Comparison of ENCODE assay signal across 8 cellular contexts in the genomic region with DNA sequence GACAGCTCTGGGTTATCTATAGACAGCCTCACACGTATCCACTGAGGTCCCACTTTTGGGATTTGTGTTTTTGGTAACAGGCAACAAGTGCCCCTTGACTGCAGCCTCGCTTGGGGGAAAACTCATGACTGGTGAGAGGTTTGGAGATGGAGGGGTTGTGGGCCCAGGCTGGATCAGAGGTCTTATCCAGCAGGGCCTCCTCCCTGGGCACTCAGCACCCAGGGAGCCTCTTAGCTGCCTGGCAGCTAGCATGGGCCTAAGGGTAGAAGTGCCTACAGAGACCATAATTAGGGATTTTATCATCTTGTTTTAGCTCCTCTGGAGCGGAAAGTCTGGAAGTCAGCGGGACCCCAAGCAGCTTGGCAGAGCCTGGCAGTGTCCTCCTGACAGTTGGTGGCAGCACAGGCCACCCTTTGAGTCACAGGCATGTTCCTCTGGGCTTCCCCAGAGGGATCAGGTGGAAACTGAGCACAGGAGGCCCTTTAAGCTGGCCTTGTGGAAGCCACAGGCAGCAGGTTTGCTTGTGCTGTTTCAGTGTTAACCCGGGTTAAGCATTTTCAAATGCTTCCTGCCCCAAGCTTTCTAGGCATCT.
DNase-seq lines count a peak whose midpoint lies in the region; ATAC-seq, FAIRE-seq and TF ChIP-seq lines count a peak whose summit lies in the region.

No MANE protein-coding gene starts in this region.

- no TSS peak for BruUV-seq in HepG2 (replicated peaks; lab: Mats Ljungman, UMichigan)

- no peak overlapping the region for H3K9ac ChIP-seq in HepG2 (ENCODE audit: insufficient read depth, low read depth, low read length)

- WGBS in HepG2 (ENCODE audit: low lambda C conversion rate), result 5% methylated on average over 2 of the region's 5 CpGs

- TF ChIP-seq POLR2A in GM12891 (IDR thresholded peaks at IDR 0.05; ENCODE audit: low read depth, low read length) (no peak), HepG2 (IDR thresholded peaks at IDR 0.05; ENCODE audit: insufficient read depth in 1 of 2, low read depth in 2 of 2, low read length in 2 of 2) (no peak)

- TF ChIP-seq CTCF in HepG2 (CRISPR knock-in tag; IDR thresholded peaks at IDR 0.05), result peak; percentile 80

- H3K27ac ChIP-seq in HepG2 (ENCODE audit: extremely low read length, insufficient read depth, low read length), result no peak overlapping the region

- peak; percentile 87 for FAIRE-seq in GM12891 (lab: Jason Lieb, UNC)
- FAIRE-seq in HepG2 (lab: Jason Lieb, UNC), result no peak

- no peak for TF ChIP-seq EP300 in HepG2 (IDR thresholded peaks at IDR 0.05; ENCODE audit: low read depth in 2 of 2, low read length in 2 of 2)
- TF ChIP-seq EP300 in HepG2 (CRISPR knock-in tag; IDR thresholded peaks at IDR 0.05; ENCODE audit: borderline replicate concordance), result no peak

- H3K4me1 ChIP-seq in HepG2 (ENCODE audit: insufficient read depth, low read length), result no peaks in the 10 kb centered on the region

- no peak overlapping the region for H2AFZ ChIP-seq in HepG2 (ENCODE audit: low read length)

- intact Hi-C loops in HepG2 (cut with micrococcal nuclease; ENCODE audit: unreplicated experiment), result loop anchor here (1.0 to 5.0 kb wide), 2 partner anchors 244 to 367 kb away; no protein-coding TSS in a partner anchor

- peaks cover 3 to 38% of the 10 kb centered on the region in 2 experiments; a peak in 3 of 5 replicates for H3K27me3 ChIP-seq in HepG2 (ENCODE audit: control insufficient read depth in 1 of 2, insufficient read depth in 2 of 2, low read length in 2 of 2)

- CTCF ChIA-PET in HepG2 (lab: Yijun Ruan, JAX; ENCODE audit: low intra/inter-chr PET ratio, low total read pairs), result interaction anchor here (1.8 kb wide), 1 partner anchor 244 kb away, joined by 12 read pairs; no protein-coding TSS in a partner anchor

- no peaks in the 10 kb centered on the region for H3K36me3 ChIP-seq in HepG2 (replicated peaks in 1 of 2; ENCODE audit: control insufficient read depth in 1 of 2, insufficient read depth in 2 of 2, low read length in 2 of 2)

- no peaks in the 10 kb centered on the region for H4K20me1 ChIP-seq in HepG2 (ENCODE audit: insufficient read depth, low read length)

- DNase-seq in 8988T (peak; percentile 43), GM12891 (ENCODE audit: insufficient read length, low spot score) (peak; percentile 37), NCI-H1048 (lab: John Stamatoyannopoulos, UW) (peak; percentile 47), astrocyte of the hippocampus (ENCODE audit: low read depth, low spot score) (peak; percentile 70), HepG2 (ENCODE audit: low spot score) (peak; percentile 30), NCI-H2227 (lab: John Stamatoyannopoulos, UW; ENCODE audit: unreplicated experiment) (no peak), GDM1 (lab: John Stamatoyannopoulos, UW) (no peak)

- no peaks in the 10 kb centered on the region for H3K79me2 ChIP-seq in HepG2 (ENCODE audit: insufficient read depth, low read length)

- H3K4me3 ChIP-seq in HepG2 (replicated peaks in 1 of 3; ENCODE audit: insufficient read depth in 1 of 3, low read depth in 2 of 3, low read length in 3 of 3), result no peak overlapping the region

- POLR2A ChIA-PET in HepG2 (lab: Yijun Ruan, JAX), result no interaction called here

- no peak overlapping the region for H3K4me2 ChIP-seq in HepG2 (ENCODE audit: low read depth, low read length)

- ATAC-seq in HG02610 (IDR thresholded peaks at IDR 0.05; ENCODE audit: unreplicated experiment), result peak; percentile 88
- peak; percentile 95 for ATAC-seq in HepG2

- no peaks in the 10 kb centered on the region for H3K9me3 ChIP-seq in HepG2 (ENCODE audit: low read length)

- TF ChIP-seq RAD21 in HepG2 (CRISPR knock-in tag; IDR thresholded peaks at IDR 0.05), result peak; percentile 73

- in situ Hi-C loops in HepG2 (cut with HindIII; ENCODE audit: extremely low pct_ligation_motif_present, low pct_unique_long_range_greater_than_20kb), result loop anchor here (5.0 kb wide), 1 partner anchor 242 kb away; no protein-coding TSS in a partner anchor

TF ChIP-seq in GM12891, 5 proteins besides CTCF, POLR2A, EP300 and RAD21:
- TF ChIP-seq POLR2AphosphoS5 (IDR thresholded peaks at IDR 0.05; ENCODE audit: low read depth, low read length) (no peak), SPI1 (IDR thresholded peaks at IDR 0.05; ENCODE audit: low read depth, low read length) (no peak), TAF1 (IDR thresholded peaks at IDR 0.05; ENCODE audit: low read depth, low read length) (no peak), POU2F2 (IDR thresholded peaks at IDR 0.05; ENCODE audit: low read depth, low read length) (no peak), PAX5 (IDR thresholded peaks at IDR 0.05; ENCODE audit: insufficient read depth, low read length, severe bottlenecking) (no peak)
TF ChIP-seq in GM12891: peak in this region for 0.

TF ChIP-seq in HepG2, 621 proteins besides CTCF, POLR2A, EP300 and RAD21 (continues in another document):
- TF ChIP-seq GATAD2A (CRISPR knock-in tag; IDR thresholded peaks at IDR 0.05) (no peak), RFXANK (CRISPR knock-in tag; IDR thresholded peaks at IDR 0.05) (no peak), TRIM24 (CRISPR knock-in tag; IDR thresholded peaks at IDR 0.05) (no peak), STAG1 (CRISPR knock-in tag; IDR thresholded peaks at IDR 0.05) (peak; percentile 89), NR1H2 (CRISPR knock-in tag; IDR thresholded peaks at IDR 0.05; ENCODE audit: borderline replicate concordance, low read depth) (no peak), KLF13 (CRISPR knock-in tag; IDR thresholded peaks at IDR 0.05) (no peak), ELF1 (CRISPR knock-in tag; IDR thresholded peaks at IDR 0.05) (no peak), ZNF552 (CRISPR knock-in tag; IDR thresholded peaks at IDR 0.05; ENCODE audit: borderline replicate concordance) (no peak), ZKSCAN1 (IDR thresholded peaks at IDR 0.05; ENCODE audit: low read length) (no peak), GMEB1 (CRISPR knock-in tag; IDR thresholded peaks at IDR 0.05; ENCODE audit: borderline replicate concordance) (no peak), ZFAT (CRISPR knock-in tag; conservative IDR thresholded peaks at IDR 0.05) (no peak), SMC3 (IDR thresholded peaks at IDR 0.05; ENCODE audit: low read length) (peak; percentile 73)
- TF ChIP-seq, protein P1, sequence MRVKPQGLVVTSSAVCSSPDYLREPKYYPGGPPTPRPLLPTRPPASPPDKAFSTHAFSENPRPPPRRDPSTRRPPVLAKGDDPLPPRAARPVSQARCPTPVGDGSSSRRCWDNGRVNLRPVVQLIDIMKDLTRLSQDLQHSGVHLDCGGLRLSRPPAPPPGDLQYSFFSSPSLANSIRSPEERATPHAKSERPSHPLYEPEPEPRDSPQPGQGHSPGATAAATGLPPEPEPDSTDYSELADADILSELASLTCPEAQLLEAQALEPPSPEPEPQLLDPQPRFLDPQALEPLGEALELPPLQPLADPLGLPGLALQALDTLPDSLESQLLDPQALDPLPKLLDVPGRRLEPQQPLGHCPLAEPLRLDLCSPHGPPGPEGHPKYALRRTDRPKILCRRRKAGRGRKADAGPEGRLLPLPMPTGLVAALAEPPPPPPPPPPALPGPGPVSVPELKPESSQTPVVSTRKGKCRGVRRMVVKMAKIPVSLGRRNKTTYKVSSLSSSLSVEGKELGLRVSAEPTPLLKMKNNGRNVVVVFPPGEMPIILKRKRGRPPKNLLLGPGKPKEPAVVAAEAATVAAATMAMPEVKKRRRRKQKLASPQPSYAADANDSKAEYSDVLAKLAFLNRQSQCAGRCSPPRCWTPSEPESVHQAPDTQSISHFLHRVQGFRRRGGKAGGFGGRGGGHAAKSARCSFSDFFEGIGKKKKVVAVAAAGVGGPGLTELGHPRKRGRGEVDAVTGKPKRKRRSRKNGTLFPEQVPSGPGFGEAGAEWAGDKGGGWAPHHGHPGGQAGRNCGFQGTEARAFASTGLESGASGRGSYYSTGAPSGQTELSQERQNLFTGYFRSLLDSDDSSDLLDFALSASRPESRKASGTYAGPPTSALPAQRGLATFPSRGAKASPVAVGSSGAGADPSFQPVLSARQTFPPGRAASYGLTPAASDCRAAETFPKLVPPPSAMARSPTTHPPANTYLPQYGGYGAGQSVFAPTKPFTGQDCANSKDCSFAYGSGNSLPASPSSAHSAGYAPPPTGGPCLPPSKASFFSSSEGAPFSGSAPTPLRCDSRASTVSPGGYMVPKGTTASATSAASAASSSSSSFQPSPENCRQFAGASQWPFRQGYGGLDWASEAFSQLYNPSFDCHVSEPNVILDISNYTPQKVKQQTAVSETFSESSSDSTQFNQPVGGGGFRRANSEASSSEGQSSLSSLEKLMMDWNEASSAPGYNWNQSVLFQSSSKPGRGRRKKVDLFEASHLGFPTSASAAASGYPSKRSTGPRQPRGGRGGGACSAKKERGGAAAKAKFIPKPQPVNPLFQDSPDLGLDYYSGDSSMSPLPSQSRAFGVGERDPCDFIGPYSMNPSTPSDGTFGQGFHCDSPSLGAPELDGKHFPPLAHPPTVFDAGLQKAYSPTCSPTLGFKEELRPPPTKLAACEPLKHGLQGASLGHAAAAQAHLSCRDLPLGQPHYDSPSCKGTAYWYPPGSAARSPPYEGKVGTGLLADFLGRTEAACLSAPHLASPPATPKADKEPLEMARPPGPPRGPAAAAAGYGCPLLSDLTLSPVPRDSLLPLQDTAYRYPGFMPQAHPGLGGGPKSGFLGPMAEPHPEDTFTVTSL (CRISPR knock-in tag; IDR thresholded peaks at IDR 0.05; ENCODE audit: borderline replicate concordance), result no peak
- TF ChIP-seq, protein P2, sequence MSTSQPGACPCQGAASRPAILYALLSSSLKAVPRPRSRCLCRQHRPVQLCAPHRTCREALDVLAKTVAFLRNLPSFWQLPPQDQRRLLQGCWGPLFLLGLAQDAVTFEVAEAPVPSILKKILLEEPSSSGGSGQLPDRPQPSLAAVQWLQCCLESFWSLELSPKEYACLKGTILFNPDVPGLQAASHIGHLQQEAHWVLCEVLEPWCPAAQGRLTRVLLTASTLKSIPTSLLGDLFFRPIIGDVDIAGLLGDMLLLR (CRISPR knock-in tag; IDR thresholded peaks at IDR 0.05), result no peak

Comparison
In these comparisons a context has a peak if more than half of its experiments do, and no peak if none do; other contexts are left out.
1. DNase-seq: peak in 8988T (single experiment), GM12891 (single experiment), NCI-H1048 (single experiment), astrocyte of the hippocampus (single experiment) and HepG2 (single experiment); none in NCI-H2227 (single experiment) and GDM1 (single experiment).